ENCODE assay signal across 11 cellular contexts in the genomic region with DNA sequence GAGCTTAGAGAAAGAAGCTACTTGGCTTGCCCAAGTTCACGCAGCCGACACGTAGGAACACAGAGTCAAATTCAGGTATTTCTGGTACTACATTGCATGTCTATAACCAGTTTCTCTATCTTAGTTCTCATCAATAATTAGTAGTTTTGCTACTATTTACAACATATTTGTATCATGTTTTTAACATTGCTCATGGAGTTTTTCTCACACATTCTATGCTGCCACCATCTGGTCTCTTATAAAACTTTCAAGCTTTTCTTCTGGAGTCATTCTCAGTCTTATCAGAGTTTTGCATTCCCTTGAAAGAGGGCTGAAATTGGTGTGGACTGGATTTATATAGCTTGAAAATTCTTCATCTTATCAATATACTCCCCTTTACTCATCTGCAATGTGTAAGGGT.
DNase-seq lines count a peak whose midpoint lies in the region; ATAC-seq, FAIRE-seq and TF ChIP-seq lines count a peak whose summit lies in the region.
"Had no signal": no experiment of that assay in that cellular context is flagged by ENCODE, and none has a peak within 500 bp of the region (broad histone marks: within the 10 kb centered on the region; RNA-seq: fewer than 3 reads in every experiment).

No MANE protein-coding gene starts in this region.

- H2AFZ ChIP-seq in HepG2 (ENCODE audit: low read length) = no peak overlapping the region

- H3K36me3 ChIP-seq in HepG2 (replicated peaks in 1 of 2; ENCODE audit: control insufficient read depth in 1 of 2, insufficient read depth in 2 of 2, low read length in 2 of 2) = no peaks in the 10 kb centered on the region
- H3K36me3 ChIP-seq: spleen, upper lobe of left lung had no signal

- H3K27me3 ChIP-seq in HepG2 (ENCODE audit: control insufficient read depth in 1 of 2, insufficient read depth in 2 of 2, low read length in 2 of 2) = no peaks in the 10 kb centered on the region
- H3K27me3 ChIP-seq: spleen, upper lobe of left lung had no signal

- no peaks in the 10 kb centered on the region for H4K20me1 ChIP-seq in HepG2 (ENCODE audit: insufficient read depth, low read length)

- H3K4me1 ChIP-seq in HepG2 (ENCODE audit: insufficient read depth, low read length) = peaks cover 12% of the 10 kb centered on the region; the same call in 1 of the 2 replicates
- H3K4me1 ChIP-seq: spleen had no signal

- TF ChIP-seq RAD21 in HepG2 (CRISPR knock-in tag; IDR thresholded peaks at IDR 0.05) = no peak

- H3K4me1 Mint-ChIP-seq in activated T-cell treated with anti-CD3 and anti-CD28 coated beads, Interleukin-2, amount 50 U/mL, for 24 hours (ENCODE audit: low read depth) = no peaks in the 10 kb centered on the region
- H3K4me1 Mint-ChIP-seq: activated naive CD4-positive, alpha-beta T cell treated with anti-CD3 and anti-CD28 coated beads, Interleukin-2, amount 10 ng/mL, durations not matched to agents 7 days and 5 days had no signal

- TF ChIP-seq CTCF in AG09309 (IDR thresholded peaks at IDR 0.05; ENCODE audit: control insufficient read depth, insufficient read depth, low read depth, low read length, missing control alignments) (peak; percentile 40), HepG2 (CRISPR knock-in tag; IDR thresholded peaks at IDR 0.05) (peak; percentile 56)

- no peak overlapping the region for H3K4me3 Mint-ChIP-seq in activated T-cell treated with anti-CD3 and anti-CD28 coated beads, Interleukin-2, amount 50 U/mL, for 24 hours
- H3K4me3 Mint-ChIP-seq: activated naive CD4-positive, alpha-beta T cell treated with anti-CD3 and anti-CD28 coated beads, Interleukin-2, amount 10 ng/mL, durations not matched to agents 7 days and 5 days had no signal

- H3K4me2 ChIP-seq in HepG2 (ENCODE audit: low read depth, low read length) = no peak overlapping the region

- DNase-seq in AG09309 (ENCODE audit: low read depth) (no peak), LHCN-M2 (ENCODE audit: low read depth) (peak; percentile 43), astrocyte of the hippocampus (ENCODE audit: low read depth, low spot score) (peak; percentile 37), HepG2 (ENCODE audit: low spot score) (peak; percentile 16), NCI-H2171 (lab: John Stamatoyannopoulos, UW) (no peak), 8988T (no peak)
- DNase-seq in activated T-cell treated with anti-CD3 and anti-CD28 coated beads, Interleukin-2, amount 50 U/mL, for 24 hours = no peak
- DNase-seq: activated naive CD4-positive, alpha-beta T cell treated with anti-CD3 and anti-CD28 coated beads, Interleukin-2, amount 10 ng/mL, durations not matched to agents 7 days and 5 days; spleen; upper lobe of left lung had no signal

- TF ChIP-seq EP300 in HepG2 (IDR thresholded peaks at IDR 0.05; ENCODE audit: low read depth in 2 of 2, low read length in 2 of 2) = no peak
- TF ChIP-seq EP300 in HepG2 (CRISPR knock-in tag; IDR thresholded peaks at IDR 0.05; ENCODE audit: borderline replicate concordance) = no peak

- peak; percentile 57 for FAIRE-seq in HepG2 (lab: Jason Lieb, UNC)

- in situ Hi-C loops in HepG2 (cut with HindIII; ENCODE audit: extremely low pct_ligation_motif_present, low pct_unique_long_range_greater_than_20kb) = no loop called here

- no peak overlapping the region for H3K4me3 ChIP-seq in AG09309 (ENCODE audit: control insufficient read depth, low read depth, low read length)
- no peak overlapping the region for H3K4me3 ChIP-seq in HepG2 (replicated peaks in 1 of 3; ENCODE audit: insufficient read depth in 1 of 3, low read depth in 2 of 3, low read length in 3 of 3)
- H3K4me3 ChIP-seq: spleen, upper lobe of left lung had no signal

- peaks cover 2% of the 10 kb centered on the region for H3K27me3 Mint-ChIP-seq in activated T-cell treated with anti-CD3 and anti-CD28 coated beads, Interleukin-2, amount 50 U/mL, for 24 hours
- H3K27me3 Mint-ChIP-seq: activated naive CD4-positive, alpha-beta T cell treated with anti-CD3 and anti-CD28 coated beads, Interleukin-2, amount 10 ng/mL, durations not matched to agents 7 days and 5 days had no signal

- WGBS in HepG2 (ENCODE audit: low lambda C conversion rate) = 74% methylated on average over 3 of the region's 3 CpGs

- POLR2A ChIA-PET in HepG2 (lab: Yijun Ruan, JAX) = no interaction called here

- H3K36me3 Mint-ChIP-seq in activated T-cell treated with anti-CD3 and anti-CD28 coated beads, Interleukin-2, amount 50 U/mL, for 24 hours (ENCODE audit: low read depth) = no peaks in the 10 kb centered on the region
- H3K36me3 Mint-ChIP-seq: activated naive CD4-positive, alpha-beta T cell treated with anti-CD3 and anti-CD28 coated beads, Interleukin-2, amount 10 ng/mL, durations not matched to agents 7 days and 5 days had no signal

- intact Hi-C loops in HepG2 (cut with micrococcal nuclease; ENCODE audit: unreplicated experiment) = no loop called here

- H3K9me3 ChIP-seq in HepG2 (ENCODE audit: low read length) = no peaks in the 10 kb centered on the region
- H3K9me3 ChIP-seq: upper lobe of left lung had no signal

- no peak for TF ChIP-seq POLR2A in HepG2 (IDR thresholded peaks at IDR 0.05; ENCODE audit: insufficient read depth in 1 of 2, low read depth in 2 of 2, low read length in 2 of 2)

- no peaks in the 10 kb centered on the region for H3K9me3 Mint-ChIP-seq in activated T-cell treated with anti-CD3 and anti-CD28 coated beads, Interleukin-2, amount 50 U/mL, for 24 hours
- H3K9me3 Mint-ChIP-seq: activated naive CD4-positive, alpha-beta T cell treated with anti-CD3 and anti-CD28 coated beads, Interleukin-2, amount 10 ng/mL, durations not matched to agents 7 days and 5 days had no signal

- no peak overlapping the region for H3K9ac ChIP-seq in HepG2 (ENCODE audit: insufficient read depth, low read depth, low read length)

- no peak overlapping the region for H3K27ac ChIP-seq in HepG2 (ENCODE audit: extremely low read length, insufficient read depth, low read length)
- H3K27ac ChIP-seq: spleen, upper lobe of left lung had no signal

- ATAC-seq in HepG2 = peak; percentile 48; the same call in 1 of the 3 replicates
- ATAC-seq in HG03460 (IDR thresholded peaks at IDR 0.05; ENCODE audit: unreplicated experiment) = no peak

- no TSS peak for BruUV-seq in HepG2 (replicated peaks; lab: Mats Ljungman, UMichigan)

- H3K79me2 ChIP-seq in HepG2 (ENCODE audit: insufficient read depth, low read length) = no peaks in the 10 kb centered on the region

- H3K27ac Mint-ChIP-seq in activated T-cell treated with anti-CD3 and anti-CD28 coated beads, Interleukin-2, amount 50 U/mL, for 24 hours = no peak overlapping the region
- H3K27ac Mint-ChIP-seq: activated naive CD4-positive, alpha-beta T cell treated with anti-CD3 and anti-CD28 coated beads, Interleukin-2, amount 10 ng/mL, durations not matched to agents 7 days and 5 days had no signal

- CTCF ChIA-PET in HepG2 (lab: Yijun Ruan, JAX; ENCODE audit: low intra/inter-chr PET ratio, low total read pairs) = interaction anchor here (1.1 to 1.8 kb wide), 3 partner anchors 46 to 347 kb away, joined by 3 to 7 read pairs (median 6); no protein-coding TSS in a partner anchor

TF ChIP-seq in HepG2, 621 proteins besides CTCF, POLR2A, EP300 and RAD21:
- TF ChIP-seq ZNF563 (CRISPR knock-in tag; IDR thresholded peaks at IDR 0.05) = no peak
- TF ChIP-seq THYN1 (CRISPR knock-in tag; IDR thresholded peaks at IDR 0.05; ENCODE audit: borderline replicate concordance, low read depth) = no peak
- peak; percentile 68 for TF ChIP-seq STAG1 (CRISPR knock-in tag; IDR thresholded peaks at IDR 0.05)
- peak; percentile 17; the same call in 1 of the 2 replicates for TF ChIP-seq SMC3 (IDR thresholded peaks at IDR 0.05; ENCODE audit: low read length)

Comparison
In these comparisons a context has a peak if more than half of its experiments do, and no peak if none do; other contexts are left out.
1. DNase-seq: peak in LHCN-M2 (single experiment), astrocyte of the hippocampus (single experiment) and HepG2 (single experiment); none in AG09309 (single experiment), activated T-cell treated with anti-CD3 and anti-CD28 coated beads, Interleukin-2, amount 50 U/mL, for 24 hours (single experiment), NCI-H2171 (single experiment) and 8988T (single experiment).